21 cellular contexts compared by ENCODE assay signal in genomic region chr4:87382116-87382515, GRCh38. TPM values are rescaled to one million over a fixed set of nuclear protein-coding genes. Genes with fewer than 3 reads are reported as not detected.
DNase-seq lines count a peak whose midpoint lies in the region; ATAC-seq, FAIRE-seq and TF ChIP-seq lines count a peak whose summit lies in the region.
"Had no signal": no experiment of that assay in that cellular context is flagged by ENCODE, and none has a peak within 500 bp of the region (broad histone marks: within the 10 kb centered on the region; RNA-seq: fewer than 3 reads in every experiment).

No MANE protein-coding gene starts in this region.

- peak overlapping the region; percentile 62 for H3K27ac Mint-ChIP-seq in CD8-positive, alpha-beta T cell

- no peak overlapping the region for H3K9ac ChIP-seq in kidney (ENCODE audit: low read length in 2 of 2)
- H3K9ac ChIP-seq: BLaER1 had no signal

- H3K4me3 Mint-ChIP-seq in CD8-positive, alpha-beta T cell: no peak overlapping the region
- H3K4me3 Mint-ChIP-seq: CD14-positive monocyte; CD4-positive, alpha-beta memory T cell; CD4-positive, CD25-positive, alpha-beta regulatory T cell had no signal

- H3K27me3 ChIP-seq in CD8-positive, alpha-beta T cell (ENCODE audit: insufficient read depth, low read length): no peaks in the 10 kb centered on the region
- no peaks in the 10 kb centered on the region for H3K27me3 ChIP-seq in neutrophil
- no peaks in the 10 kb centered on the region for H3K27me3 ChIP-seq in tibial artery
- H3K27me3 ChIP-seq: BE2C, BLaER1 had no signal

- no peaks in the 10 kb centered on the region for H3K4me1 ChIP-seq in CD8-positive, alpha-beta T cell (ENCODE audit: insufficient read depth, low read length)
- H3K4me1 ChIP-seq in kidney (ENCODE audit: control insufficient read depth in 1 of 2, insufficient read depth in 1 of 2, low read depth in 1 of 2, low read length in 2 of 2) (peaks cover 0 to 4% of the 10 kb centered on the region in 2 donors), neutrophil (ENCODE audit: control insufficient read depth in 1 of 2, insufficient read depth in 1 of 2, low read depth in 1 of 2, low read length in 1 of 2) (peaks cover 28 to 47% of the 10 kb centered on the region in 2 experiments), tibial artery (no peaks in the 10 kb centered on the region)
- H3K4me1 ChIP-seq: BE2C, BLaER1, Caco-2 had no signal

- peaks cover 52% of the 10 kb centered on the region for H3K36me3 Mint-ChIP-seq in CD8-positive, alpha-beta T cell

- H3K27me3 Mint-ChIP-seq in CD8-positive, alpha-beta T cell (ENCODE audit: low read depth): no peaks in the 10 kb centered on the region
- H3K27me3 Mint-ChIP-seq: CD4-positive, alpha-beta memory T cell; CD4-positive, CD25-positive, alpha-beta regulatory T cell had no signal

- H3K36me3 ChIP-seq in CD8-positive, alpha-beta T cell (ENCODE audit: insufficient read depth, low read length): no peaks in the 10 kb centered on the region
- H3K36me3 ChIP-seq in kidney (ENCODE audit: control insufficient read depth in 1 of 2, insufficient read depth in 2 of 2, low read length in 2 of 2): no peaks in the 10 kb centered on the region
- H3K36me3 ChIP-seq in neutrophil: peaks cover 71% of the 10 kb centered on the region
- peaks cover 0 to 19% (median 12%) of the 10 kb centered on the region in 3 donors for H3K36me3 ChIP-seq in tibial artery

- no peak for DNase-seq in CD8-positive, alpha-beta T cell
- no peak for DNase-seq in kidney
- DNase-seq in tibial artery: no peak
- DNase-seq: 8988T; ACHN; BE2C; C1 segment of cervical spinal cord; Caco-2; Calu3; CD4-positive, alpha-beta memory T cell; CD4-positive, CD25-positive, alpha-beta regulatory T cell; DMS79 treated with DMSO at 0.1 percent for 48 hours; GF-D8 had no signal

- H3K4me3 ChIP-seq in CD8-positive, alpha-beta T cell (ENCODE audit: low read depth, low read length): no peak overlapping the region
- H3K4me3 ChIP-seq in kidney (ENCODE audit: low read length in 2 of 2) (no peak overlapping the region), neutrophil (ENCODE audit: low read depth in 1 of 2, low read length in 1 of 2) (no peak overlapping the region), tibial artery (no peak overlapping the region)
- H3K4me3 ChIP-seq: BLaER1 had no signal

- intact Hi-C loops in CD8-positive, alpha-beta T cell (cut with DNase I, micrococcal nuclease): loop anchor here in 1 of 2 experiments (10.0 kb wide), 1 partner anchor 447 kb away; the partner anchor contains the start of gene AFF1
- intact Hi-C loops in kidney (cut with DNase I): loop anchor here (10.0 kb wide), 1 partner anchor 83 kb away; no protein-coding TSS in a partner anchor
- intact Hi-C loops in tibial artery (cut with DNase I; ENCODE audit: low total_unique reads): no loop called here

- peak; percentile 30 for FAIRE-seq in kidney (lab: Jason Lieb, UNC)
- FAIRE-seq: A204.1, D721Med, GM19239 had no signal

- CTCF ChIA-PET in CD8-positive, alpha-beta T cell (lab: Charles Lee): interaction anchor here (0.9 to 2.0 kb wide), 5 partner anchors 9 to 83 kb away, joined by 3 to 8 read pairs (median 3); partner anchors contain the start of genes HSD17B11 and NUDT9

- peaks cover 4% of the 10 kb centered on the region for H3K9me3 Mint-ChIP-seq in CD8-positive, alpha-beta T cell

- no peak for TF ChIP-seq CTCF in CD8-positive, alpha-beta T cell (IDR thresholded peaks at IDR 0.05)
- no peak for TF ChIP-seq CTCF in kidney (IDR thresholded peaks at IDR 0.05; ENCODE audit: borderline replicate concordance, extremely low read depth, insufficient read depth)
- TF ChIP-seq CTCF in neutrophil (IDR thresholded peaks at IDR 0.05): no peak
- no peak for TF ChIP-seq CTCF in tibial artery (IDR thresholded peaks at IDR 0.05)

- H3K9me3 ChIP-seq in CD8-positive, alpha-beta T cell (ENCODE audit: low read length): no peaks in the 10 kb centered on the region
- no peaks in the 10 kb centered on the region for H3K9me3 ChIP-seq in kidney (ENCODE audit: control insufficient read depth in 1 of 2, low read length in 2 of 2)
- no peaks in the 10 kb centered on the region for H3K9me3 ChIP-seq in neutrophil
- H3K9me3 ChIP-seq in tibial artery: no peaks in the 10 kb centered on the region
- H3K9me3 ChIP-seq: Caco-2 had no signal

- no peak overlapping the region for H3K27ac ChIP-seq in CD8-positive, alpha-beta T cell (ENCODE audit: low read depth, low read length)
- H3K27ac ChIP-seq in kidney (ENCODE audit: low read depth in 2 of 2, low read length in 2 of 2) (no peak overlapping the region), neutrophil (peak overlapping the region; percentile 48), tibial artery (no peak overlapping the region)
- H3K27ac ChIP-seq: BLaER1 had no signal

- peaks cover 43% of the 10 kb centered on the region for H3K4me1 Mint-ChIP-seq in CD8-positive, alpha-beta T cell (ENCODE audit: low read depth)

- ATAC-seq in CD8-positive, alpha-beta T cell: no peak
- no peak for ATAC-seq in GM21529 (IDR thresholded peaks at IDR 0.05; ENCODE audit: unreplicated experiment)

- POLR2A ChIA-PET in CD8-positive, alpha-beta T cell (lab: Charles Lee): interaction anchor here (0.7 to 1.6 kb wide), 3 partner anchors 9 to 40 kb away, joined by 3 to 11 read pairs (median 5); partner anchors contain the start of genes HSD17B11 and NUDT9

RNA-seq across cellular contexts. Expression of gene HSD17B11, which starts 8.9 kb away (rescaled TPM):
- total RNA-seq in CD8-positive, alpha-beta T cell: 10 to 100 TPM; 38.8 to 42.4 TPM
- 39.5 TPM for total RNA-seq in kidney
- polyA plus RNA-seq in kidney (ENCODE audit: insufficient read depth, low read depth, low replicate concordance): 48.1 TPM

RNA-seq across cellular contexts. Expression of gene NUDT9, which starts 40.3 kb away (rescaled TPM):
- 1 to 10 TPM; 4.9 to 6.4 TPM for total RNA-seq in CD8-positive, alpha-beta T cell
- 30.4 TPM for total RNA-seq in kidney
- polyA plus RNA-seq in kidney (ENCODE audit: insufficient read depth, low read depth, low replicate concordance): 49.5 TPM

RNA-seq across cellular contexts. Expression of gene HSD17B13, which starts 59.4 kb away (rescaled TPM):
- under 1 TPM; 0.22 to 0.27 TPM for total RNA-seq in CD8-positive, alpha-beta T cell
- not detected for total RNA-seq in kidney
- polyA plus RNA-seq in kidney (ENCODE audit: insufficient read depth, low read depth, low replicate concordance): not detected
- total RNA-seq: A673, Calu3 had no signal
